Comparison of ENCODE assay signal across 8 cellular contexts in genomic region chr1:94246692-94247145, GRCh38. TPM values are rescaled to one million over a fixed set of nuclear protein-coding genes. Genes with fewer than 3 reads are reported as not detected.
DNase-seq lines count a peak whose midpoint lies in the region; ATAC-seq and TF ChIP-seq lines count a peak whose summit lies in the region.

No MANE protein-coding gene starts in this region.

- 7% methylated on average over 12 of the region's 12 CpGs for WGBS in prostate gland

- H3K27me3 ChIP-seq in prostate gland (replicated peaks; ENCODE audit: insufficient read depth) = no peaks in the 10 kb centered on the region

- H3K27ac ChIP-seq in prostate gland = peak overlapping the region; percentile 77 to 85

- TF ChIP-seq CTCF in prostate gland (IDR thresholded peaks at IDR 0.05) = no peak

- DNase-seq in G401 (ENCODE audit: low spot score) (peak; percentile 59), SW480 (ENCODE audit: low spot score) (peak; percentile 20), glomerular visceral epithelial cell (ENCODE audit: extremely low spot score) (peak; percentile 46), prostate gland (ENCODE audit: low spot score) (no peak), activated gamma-delta T cell treated with Interleukin-2 at 50 U/mL for 16 hours (no peak), NCI-H146 (lab: John Stamatoyannopoulos, UW) (no peak)

- intact Hi-C loops in prostate gland (cut with DNase I) = no loop called here

- ATAC-seq in GM19452 (IDR thresholded peaks at IDR 0.05; ENCODE audit: unreplicated experiment) = no peak
- ATAC-seq in HG03432 (IDR thresholded peaks at IDR 0.05; ENCODE audit: unreplicated experiment) = no peak

- no peaks in the 10 kb centered on the region for H3K9me3 ChIP-seq in prostate gland

- no peak for TF ChIP-seq POLR2A in prostate gland (IDR thresholded peaks at IDR 0.05)

- in situ Hi-C loops in G401 (cut with HindIII; ENCODE audit: low sequenced_read_pairs) = no loop called here

- H3K4me3 ChIP-seq in prostate gland = peak overlapping the region; percentile 69 to 84

- peaks cover 3% of the 10 kb centered on the region for H3K4me1 ChIP-seq in prostate gland (replicated peaks)

- H3K36me3 ChIP-seq in prostate gland = no peaks in the 10 kb centered on the region

RNA-seq across cellular contexts. Expression of gene ARHGAP29, which starts 9.3 kb away (rescaled TPM):
- total RNA-seq in G401 (2014; rRNA removed; shearing (Covaris generic)) = 1.2 TPM in 2 replicates
- 10 to 100 TPM; 27.8 to 32.9 TPM for total RNA-seq in prostate gland

Comparison
In these comparisons a context has a peak if more than half of its experiments do, and no peak if none do; other contexts are left out.
1. DNase-seq: peak in G401 (single experiment), SW480 (single experiment) and glomerular visceral epithelial cell (single experiment); none in prostate gland (single experiment), activated gamma-delta T cell treated with Interleukin-2 at 50 U/mL for 16 hours (single experiment) and NCI-H146 (single experiment).
2. RNA of gene ARHGAP29, which starts 9.3 kb away (total RNA-seq): 27.8 to 32.9 TPM in prostate gland; 1.2 TPM in G401; every median in the first group is over 10 times any median in the second.